In genomic region chrX:82591421-82591820, GRCh38 we compare ENCODE assay signal across 19 cellular contexts.
A peak's percentile ranks its signal among the peaks of the same experiment; 100 is the strongest.
DNase-seq lines count a peak whose midpoint lies in the region; ATAC-seq and TF ChIP-seq lines count a peak whose summit lies in the region.
"Had no signal": no experiment of that assay in that cellular context is flagged by ENCODE, and none has a peak within 500 bp of the region (broad histone marks: within the 10 kb centered on the region; RNA-seq: fewer than 3 reads in every experiment).

No MANE protein-coding gene starts in this region.

- H3K4me1 Mint-ChIP-seq in activated naive CD8-positive, alpha-beta T cell treated with anti-CD3 and anti-CD28 coated beads, Interleukin-2, amount 50 U/mL, for 24 hours: no peaks in the 10 kb centered on the region
- H3K4me1 Mint-ChIP-seq: GM23338 had no signal

- H3K36me3 ChIP-seq in BLaER1: no peaks in the 10 kb centered on the region

- no peak overlapping the region for H3K27ac Mint-ChIP-seq in activated naive CD8-positive, alpha-beta T cell treated with anti-CD3 and anti-CD28 coated beads, Interleukin-2, amount 50 U/mL, for 24 hours
- H3K27ac Mint-ChIP-seq: CD8-positive, alpha-beta T cell; GM23338 had no signal

- H3K4me3 Mint-ChIP-seq in activated naive CD8-positive, alpha-beta T cell treated with anti-CD3 and anti-CD28 coated beads, Interleukin-2, amount 50 U/mL, for 24 hours: no peak overlapping the region
- H3K4me3 Mint-ChIP-seq: CD8-positive, alpha-beta T cell; GM23338 had no signal

- H3K27ac ChIP-seq in BLaER1: no peak overlapping the region
- H3K27ac ChIP-seq: HL-60 had no signal

- no peak overlapping the region for H3K9ac ChIP-seq in BLaER1

- TF ChIP-seq CTCF in epithelial cell of esophagus (IDR thresholded peaks at IDR 0.05; ENCODE audit: insufficient read depth, low read depth, low read length, missing control alignments): no peak
- TF ChIP-seq CTCF in GM13976 (IDR thresholded peaks at IDR 0.05; ENCODE audit: borderline replicate concordance, control extremely low read depth, extremely low read depth, insufficient read depth, missing control alignments): no peak

- H3K36me3 Mint-ChIP-seq in activated naive CD8-positive, alpha-beta T cell treated with anti-CD3 and anti-CD28 coated beads, Interleukin-2, amount 50 U/mL, for 24 hours (ENCODE audit: low read depth): no peaks in the 10 kb centered on the region
- H3K36me3 Mint-ChIP-seq: CD8-positive, alpha-beta T cell had no signal

- no peaks in the 10 kb centered on the region for H4K20me1 ChIP-seq in BLaER1

- DNase-seq in M059J (ENCODE audit: low read depth) (peak; percentile 61), epithelial cell of esophagus (ENCODE audit: low read depth) (peak; percentile 61), GM13976 (ENCODE audit: low spot score) (no peak)
- no peak for DNase-seq in activated naive CD8-positive, alpha-beta T cell treated with anti-CD3 and anti-CD28 coated beads, Interleukin-2, amount 50 U/mL, for 24 hours
- DNase-seq: AML-193; Calu3; CD8-positive, alpha-beta T cell; DMS 273 treated with DMSO at 0.1 percent for 48 hours; DMS53; DND-41; EL; HCEC 1CT; IMR-90 had no signal

- peaks cover 8% of the 10 kb centered on the region for H3K9me3 Mint-ChIP-seq in activated naive CD8-positive, alpha-beta T cell treated with anti-CD3 and anti-CD28 coated beads, Interleukin-2, amount 50 U/mL, for 24 hours
- H3K9me3 Mint-ChIP-seq: CD8-positive, alpha-beta T cell; GM23338 had no signal

- no peaks in the 10 kb centered on the region for H3K27me3 Mint-ChIP-seq in activated naive CD8-positive, alpha-beta T cell treated with anti-CD3 and anti-CD28 coated beads, Interleukin-2, amount 50 U/mL, for 24 hours

- in situ Hi-C loops in GM13976 (cut with MboI; ENCODE audit: low sequenced_read_pairs, unreplicated experiment): no loop called here

- H3K9me3 ChIP-seq in BLaER1: no peaks in the 10 kb centered on the region

- H3K4me1 ChIP-seq in BLaER1: peaks cover 30% of the 10 kb centered on the region

- H3K4me2 ChIP-seq in BLaER1: peak overlapping the region; percentile 19
- H3K4me2 ChIP-seq: GM23338 had no signal

- H3K27me3 ChIP-seq in BLaER1: peaks cover 54% of the 10 kb centered on the region

- H3K4me3 ChIP-seq in BLaER1 (no peak overlapping the region), epithelial cell of esophagus (ENCODE audit: low read length) (no peak overlapping the region)
- H3K4me3 ChIP-seq: GM12878, GM23338, K562 had no signal

- no peak for ATAC-seq in GM18511 (IDR thresholded peaks at IDR 0.05; ENCODE audit: unreplicated experiment)
- no peak for ATAC-seq in activated naive CD8-positive, alpha-beta T cell treated with anti-CD3 and anti-CD28 coated beads, Interleukin-2, amount 50 U/mL, for 24 hours
- ATAC-seq: CD8-positive, alpha-beta T cell; GM12878; GM23338; K562 had no signal

Comparison
In these comparisons a context has a peak if more than half of its experiments do, and no peak if none do; other contexts are left out.
1. DNase-seq: peak in M059J (single experiment) and epithelial cell of esophagus (single experiment); none in activated naive CD8-positive, alpha-beta T cell treated with anti-CD3 and anti-CD28 coated beads, Interleukin-2, amount 50 U/mL, for 24 hours (single experiment) and GM13976 (single experiment).